ENCODE assay signal across 1 cellular context in genomic region chr16:56729736-56730662, GRCh38.
A peak's percentile ranks its signal among the peaks of the same experiment; 100 is the strongest.
TF ChIP-seq lines count a peak whose summit lies in the region.

Gene NUP93 (plus strand): TSS chr16:56730129. CDS start chr16:56748248, 18,119 bp downstream.

TF ChIP-seq in H1, 55 proteins besides CTCF, POLR2A, EP300 and RAD21 (continued from another document):
- TF ChIP-seq CHD1 (IDR thresholded peaks at IDR 0.05; ENCODE audit: low read depth, low read length) = no peak
- 0 out of 2 replicates have a peak, but pooled peaks have one; percentile 11 for TF ChIP-seq KDM5A (IDR thresholded peaks at IDR 0.05; ENCODE audit: low read length)
- no peak for TF ChIP-seq JUND (IDR thresholded peaks at IDR 0.05; ENCODE audit: low read length)
- no peak for TF ChIP-seq RFX5 (IDR thresholded peaks at IDR 0.05; ENCODE audit: borderline replicate concordance, low read depth, low read length)
- peak; percentile 88 for TF ChIP-seq KDM4A (IDR thresholded peaks at IDR 0.05; ENCODE audit: low read depth, low read length, severe bottlenecking)
- TF ChIP-seq SP1 (IDR thresholded peaks at IDR 0.05; ENCODE audit: low read depth, low read length) = peak; percentile 82
- no peak for TF ChIP-seq NRF1 (IDR thresholded peaks at IDR 0.05; ENCODE audit: low read depth, low read length)
- peak; percentile 64 for TF ChIP-seq TAF7 (optimal IDR thresholded peaks at IDR 0.05; ENCODE audit: borderline replicate concordance, low read depth, low read length)
- peak; percentile 78 for TF ChIP-seq CREB1 (IDR thresholded peaks at IDR 0.05)
- no peak for TF ChIP-seq NANOG (IDR thresholded peaks at IDR 0.05; ENCODE audit: insufficient read depth, low read depth, low read length, poor library complexity, severe bottlenecking)
- TF ChIP-seq GTF2F1 (IDR thresholded peaks at IDR 0.05; ENCODE audit: borderline replicate concordance, low read depth, low read length) = no peak
- TF ChIP-seq JUN (IDR thresholded peaks at IDR 0.05; ENCODE audit: low read depth, low read length) = no peak
- TF ChIP-seq POU5F1 (IDR thresholded peaks at IDR 0.05; ENCODE audit: low read depth, low read length) = no peak
- TF ChIP-seq, protein P1, sequence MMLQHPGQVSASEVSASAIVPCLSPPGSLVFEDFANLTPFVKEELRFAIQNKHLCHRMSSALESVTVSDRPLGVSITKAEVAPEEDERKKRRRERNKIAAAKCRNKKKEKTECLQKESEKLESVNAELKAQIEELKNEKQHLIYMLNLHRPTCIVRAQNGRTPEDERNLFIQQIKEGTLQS (IDR thresholded peaks at IDR 0.05; ENCODE audit: insufficient read depth, low read depth, low read length) = peak; percentile 33; the same call in 1 of the 2 replicates
- no peak for TF ChIP-seq CBX5 (IDR thresholded peaks at IDR 0.05; ENCODE audit: low read depth, low read length)
- no peak for TF ChIP-seq MAFK (IDR thresholded peaks at IDR 0.05; ENCODE audit: low read depth, low read length)
- no peak; the same call in 1 of the 2 replicates for TF ChIP-seq SP4 (IDR thresholded peaks at IDR 0.05; ENCODE audit: low read length)
- no peak for TF ChIP-seq TEAD4 (IDR thresholded peaks at IDR 0.05; ENCODE audit: low read depth, low read length)
- TF ChIP-seq RXRA (IDR thresholded peaks at IDR 0.05; ENCODE audit: insufficient read depth, low read depth, low read length) = no peak
- TF ChIP-seq EGR1 (IDR thresholded peaks at IDR 0.05; ENCODE audit: borderline replicate concordance, low read depth, low read length) = no peak
- TF ChIP-seq PHF8 (conservative IDR thresholded peaks at IDR 0.05; ENCODE audit: low read depth, low read length) = peak; percentile 88
- no peak for TF ChIP-seq CEBPB (IDR thresholded peaks at IDR 0.05; ENCODE audit: low read depth, low read length)
- TF ChIP-seq, protein P2, sequence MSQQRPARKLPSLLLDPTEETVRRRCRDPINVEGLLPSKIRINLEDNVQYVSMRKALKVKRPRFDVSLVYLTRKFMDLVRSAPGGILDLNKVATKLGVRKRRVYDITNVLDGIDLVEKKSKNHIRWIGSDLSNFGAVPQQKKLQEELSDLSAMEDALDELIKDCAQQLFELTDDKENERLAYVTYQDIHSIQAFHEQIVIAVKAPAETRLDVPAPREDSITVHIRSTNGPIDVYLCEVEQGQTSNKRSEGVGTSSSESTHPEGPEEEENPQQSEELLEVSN (IDR thresholded peaks at IDR 0.05) = peak; percentile 73
- TF ChIP-seq MAX (IDR thresholded peaks at IDR 0.05) = peak; percentile 83
- no peak for TF ChIP-seq SUZ12 (IDR thresholded peaks at IDR 0.05; ENCODE audit: low read length)
- peak; percentile 80 for TF ChIP-seq TAF1 (IDR thresholded peaks at IDR 0.05; ENCODE audit: low read depth, low read length)
- no peak for TF ChIP-seq BACH1 (IDR thresholded peaks at IDR 0.05; ENCODE audit: low read length)
- TF ChIP-seq CBX8 (IDR thresholded peaks at IDR 0.05; ENCODE audit: borderline replicate concordance, low read depth, low read length) = no peak
- TF ChIP-seq YY1 (IDR thresholded peaks at IDR 0.05; ENCODE audit: low read depth, low read length) = 0 out of 2 replicates have a peak, but pooled peaks have one; percentile 4
- no peak for TF ChIP-seq HDAC6 (IDR thresholded peaks at IDR 0.05; ENCODE audit: low read depth, low read length)
- no peak for TF ChIP-seq RNF2 (IDR thresholded peaks at IDR 0.05; ENCODE audit: borderline replicate concordance, low read depth, low read length, missing control alignments, poor library complexity, severe bottlenecking)
- TF ChIP-seq HDAC2 (IDR thresholded peaks at IDR 0.05; ENCODE audit: borderline replicate concordance in 1 of 2, low read depth in 2 of 2, low read length in 2 of 2) = no peak
- no peak for TF ChIP-seq FOSL1 (IDR thresholded peaks at IDR 0.05; ENCODE audit: insufficient read depth, low read depth, low read length)
- no peak for TF ChIP-seq TCF12 (IDR thresholded peaks at IDR 0.05; ENCODE audit: low read depth, low read length)
- TF ChIP-seq ZNF274 (IDR thresholded peaks at IDR 0.05; ENCODE audit: borderline replicate concordance, extremely low read depth, low read length) = no peak
- TF ChIP-seq ASH2L (IDR thresholded peaks at IDR 0.05; ENCODE audit: low read length) = peak; percentile 97
- TF ChIP-seq USF2 (IDR thresholded peaks at IDR 0.05; ENCODE audit: low read length) = no peak
- TF ChIP-seq CHD2 (IDR thresholded peaks at IDR 0.05; ENCODE audit: low read length) = peak; percentile 43; the same call in 1 of the 2 replicates
- TF ChIP-seq CHD7 (IDR thresholded peaks at IDR 0.05; ENCODE audit: insufficient replicate concordance, low read length) = no peak
- no peak for TF ChIP-seq TBP (IDR thresholded peaks at IDR 0.05; ENCODE audit: low read depth, low read length)
- no peak for TF ChIP-seq CTBP2 (IDR thresholded peaks at IDR 0.05; ENCODE audit: borderline replicate concordance, insufficient read depth, insufficient read length, low read length)
- TF ChIP-seq BRCA1 (IDR thresholded peaks at IDR 0.05; ENCODE audit: low read depth, low read length) = no peak
- TF ChIP-seq RBBP5 (IDR thresholded peaks at IDR 0.05; ENCODE audit: borderline replicate concordance, low read depth, low read length) = peak; percentile 86
- no peak for TF ChIP-seq EZH2 (IDR thresholded peaks at IDR 0.05; ENCODE audit: low read depth, low read length, severe bottlenecking)
- peak in 1 of 2 experiments; percentile 35; a peak in 1 of 4 replicates for TF ChIP-seq SIN3A (conservative IDR thresholded peaks at IDR 0.05 in 1 of 2, IDR thresholded peaks at IDR 0.05 in 1 of 2; ENCODE audit: low read depth in 1 of 2, low read length in 2 of 2)
- TF ChIP-seq BCL11A (IDR thresholded peaks at IDR 0.05; ENCODE audit: low read depth in 2 of 2, low read length in 2 of 2) = no peak
- TF ChIP-seq SIX5 (IDR thresholded peaks at IDR 0.05; ENCODE audit: low read depth, low read length) = no peak
